16 cellular contexts compared by ENCODE assay signal in genomic region chr13:27637289-27637626, GRCh38. TPM values are rescaled to one million over a fixed set of nuclear protein-coding genes. Genes with fewer than 3 reads are reported as not detected.
DNase-seq lines count a peak whose midpoint lies in the region; ATAC-seq and TF ChIP-seq lines count a peak whose summit lies in the region.
"Had no signal": no experiment of that assay in that cellular context is flagged by ENCODE, and none has a peak within 500 bp of the region (broad histone marks: within the 10 kb centered on the region; RNA-seq: fewer than 3 reads in every experiment).

No MANE protein-coding gene starts in this region.

- H3K4me2 ChIP-seq in neural progenitor cell, result no peak overlapping the region
- H3K4me2 ChIP-seq: PC-9 had no signal

- H3K36me3 Mint-ChIP-seq in activated CD4-positive, alpha-beta T cell treated with anti-CD3 and anti-CD28 coated beads, Interleukin-2, amount 10 ng/mL, durations not matched to agents 24 days and 14 days (ENCODE audit: low read depth), result peaks cover 19% of the 10 kb centered on the region
- H3K36me3 Mint-ChIP-seq in activated CD4-positive, alpha-beta T cell treated with anti-CD3 and anti-CD28 coated beads, Interleukin-2, amount 10 ng/mL, durations not matched to agents 7 days and 5 days (ENCODE audit: low read depth), result peaks cover 21% of the 10 kb centered on the region
- peaks cover 5% of the 10 kb centered on the region for H3K36me3 Mint-ChIP-seq in neural progenitor cell

- CTCF ChIA-PET in activated CD4-positive, alpha-beta T cell treated with anti-CD3 and anti-CD28 coated beads, Interleukin-2, amount 10 ng/mL, durations not matched to agents 7 days and 5 days (lab: Charles Lee), result no interaction called here

- H3K79me2 ChIP-seq in neural progenitor cell (ENCODE audit: low read depth), result peaks cover 75% of the 10 kb centered on the region

- POLR2A ChIA-PET in activated CD4-positive, alpha-beta T cell treated with anti-CD3 and anti-CD28 coated beads, Interleukin-2, amount 10 ng/mL, durations not matched to agents 7 days and 5 days (lab: Charles Lee), result interaction anchor here (1.0 kb wide), 1 partner anchor 16 kb away, joined by 3 read pairs; no protein-coding TSS in a partner anchor

- no peak for ATAC-seq in GM21367 (IDR thresholded peaks at IDR 0.05; ENCODE audit: unreplicated experiment)

- H3K4me3 Mint-ChIP-seq in activated CD4-positive, alpha-beta T cell treated with anti-CD3 and anti-CD28 coated beads, Interleukin-2, amount 10 ng/mL, durations not matched to agents 24 days and 14 days, result no peak overlapping the region
- H3K4me3 Mint-ChIP-seq in activated CD4-positive, alpha-beta T cell treated with anti-CD3 and anti-CD28 coated beads, Interleukin-2, amount 10 ng/mL, durations not matched to agents 7 days and 5 days, result no peak overlapping the region
- H3K4me3 Mint-ChIP-seq in neural progenitor cell, result no peak overlapping the region

- no peaks in the 10 kb centered on the region for H3K27me3 Mint-ChIP-seq in activated CD4-positive, alpha-beta T cell treated with anti-CD3 and anti-CD28 coated beads, Interleukin-2, amount 10 ng/mL, durations not matched to agents 24 days and 14 days
- no peaks in the 10 kb centered on the region for H3K27me3 Mint-ChIP-seq in activated CD4-positive, alpha-beta T cell treated with anti-CD3 and anti-CD28 coated beads, Interleukin-2, amount 10 ng/mL, durations not matched to agents 7 days and 5 days
- no peaks in the 10 kb centered on the region for H3K27me3 Mint-ChIP-seq in neural progenitor cell (ENCODE audit: insufficient read depth, low read depth)

- peak; percentile 47 for DNase-seq in activated CD4-positive, alpha-beta T cell treated with anti-CD3 and anti-CD28 coated beads, Interleukin-2, amount 10 ng/mL, durations not matched to agents 24 days and 14 days
- DNase-seq in activated CD4-positive, alpha-beta T cell treated with anti-CD3 and anti-CD28 coated beads, Interleukin-2, amount 10 ng/mL, durations not matched to agents 7 days and 5 days, result no peak
- DNase-seq in NCI-H69 (lab: John Stamatoyannopoulos, UW), result peak; percentile 29
- no peak for DNase-seq in esophagus muscularis mucosa (ENCODE audit: extremely low spot score)
- peak; percentile 18 for DNase-seq in neural progenitor cell (ENCODE audit: low spot score)
- no peak for DNase-seq in activated gamma-delta T cell (lab: John Stamatoyannopoulos, UW)
- DNase-seq in mesenteric fat pad (ENCODE audit: low spot score), result no peak
- DNase-seq: DMS53, HCEC 1CT, MV-4-11, NCI-H1436, NCI-H2227 treated with DMSO at 0.1 percent for 48 hours, NCI-H526, PC-9 had no signal

- H2AFZ ChIP-seq in neural progenitor cell (replicated peaks), result no peak overlapping the region
- H2AFZ ChIP-seq: PC-9 had no signal

- TF ChIP-seq POLR2A in esophagus muscularis mucosa (IDR thresholded peaks at IDR 0.05; ENCODE audit: low read depth), result no peak

- WGBS in esophagus muscularis mucosa, result 78% methylated on average over 1 of the region's 1 CpG

- H3K9ac ChIP-seq in neural progenitor cell, result no peak overlapping the region

- TF ChIP-seq EP300 in esophagus muscularis mucosa (IDR thresholded peaks at IDR 0.05), result no peak

- H3K4me3 ChIP-seq in esophagus muscularis mucosa (no peak overlapping the region), neural progenitor cell (no peak overlapping the region)
- H3K4me3 ChIP-seq: PC-9 had no signal

- intact Hi-C loops in activated CD4-positive, alpha-beta T cell treated with anti-CD3 and anti-CD28 coated beads, Interleukin-2, amount 10 ng/mL, durations not matched to agents 24 days and 14 days (cut with micrococcal nuclease), result no loop called here
- intact Hi-C loops in esophagus muscularis mucosa (cut with DNase I), result no loop called here

- no peak overlapping the region for H3K27ac Mint-ChIP-seq in activated CD4-positive, alpha-beta T cell treated with anti-CD3 and anti-CD28 coated beads, Interleukin-2, amount 10 ng/mL, durations not matched to agents 24 days and 14 days
- no peak overlapping the region for H3K27ac Mint-ChIP-seq in activated CD4-positive, alpha-beta T cell treated with anti-CD3 and anti-CD28 coated beads, Interleukin-2, amount 10 ng/mL, durations not matched to agents 7 days and 5 days
- no peak overlapping the region for H3K27ac Mint-ChIP-seq in neural progenitor cell

- H3K27ac ChIP-seq in esophagus muscularis mucosa (replicated peaks in 1 of 4) (peak overlapping the region; percentile 63 to 74 (median 68)), neural progenitor cell (no peak overlapping the region)
- H3K27ac ChIP-seq: C4-2B, PC-9 had no signal

- H3K9me3 ChIP-seq in esophagus muscularis mucosa (no peaks in the 10 kb centered on the region), neural progenitor cell (ENCODE audit: low read depth) (no peaks in the 10 kb centered on the region)

- no peaks in the 10 kb centered on the region for H3K9me3 Mint-ChIP-seq in activated CD4-positive, alpha-beta T cell treated with anti-CD3 and anti-CD28 coated beads, Interleukin-2, amount 10 ng/mL, durations not matched to agents 24 days and 14 days
- H3K9me3 Mint-ChIP-seq in activated CD4-positive, alpha-beta T cell treated with anti-CD3 and anti-CD28 coated beads, Interleukin-2, amount 10 ng/mL, durations not matched to agents 7 days and 5 days, result no peaks in the 10 kb centered on the region
- no peaks in the 10 kb centered on the region for H3K9me3 Mint-ChIP-seq in neural progenitor cell

- TF ChIP-seq CTCF in esophagus muscularis mucosa (IDR thresholded peaks at IDR 0.05) (no peak), neural progenitor cell (IDR thresholded peaks at IDR 0.05) (no peak)

- peaks cover 14 to 81% (median 71%) of the 10 kb centered on the region in 4 donors for H3K4me1 ChIP-seq in esophagus muscularis mucosa
- peaks cover 23% of the 10 kb centered on the region for H3K4me1 ChIP-seq in neural progenitor cell

- H3K36me3 ChIP-seq in esophagus muscularis mucosa (no peaks in the 10 kb centered on the region), neural progenitor cell (no peaks in the 10 kb centered on the region)

- H3K27me3 ChIP-seq in esophagus muscularis mucosa (no peaks in the 10 kb centered on the region), neural progenitor cell (no peaks in the 10 kb centered on the region)

- H3F3A ChIP-seq in neural progenitor cell (ENCODE audit: low read depth), result no peaks in the 10 kb centered on the region

- peaks cover 77% of the 10 kb centered on the region for H4K20me1 ChIP-seq in neural progenitor cell (ENCODE audit: low read depth)

- H3K4me1 Mint-ChIP-seq in activated CD4-positive, alpha-beta T cell treated with anti-CD3 and anti-CD28 coated beads, Interleukin-2, amount 10 ng/mL, durations not matched to agents 24 days and 14 days, result peaks cover 24% of the 10 kb centered on the region
- H3K4me1 Mint-ChIP-seq in activated CD4-positive, alpha-beta T cell treated with anti-CD3 and anti-CD28 coated beads, Interleukin-2, amount 10 ng/mL, durations not matched to agents 7 days and 5 days, result peaks cover 29% of the 10 kb centered on the region
- peaks cover 9% of the 10 kb centered on the region for H3K4me1 Mint-ChIP-seq in neural progenitor cell

RNA-seq across cellular contexts. Expression of gene POLR1D, which starts 15.6 kb away (rescaled TPM):
- total RNA-seq in activated CD4-positive, alpha-beta T cell treated with anti-CD3 and anti-CD28 coated beads, Interleukin-2, amount 10 ng/mL, durations not matched to agents 24 days and 14 days, result 134 and 140 TPM in 2 replicates
- total RNA-seq in activated CD4-positive, alpha-beta T cell treated with anti-CD3 and anti-CD28 coated beads, Interleukin-2, amount 10 ng/mL, durations not matched to agents 7 days and 5 days, result 100 to 1,000 TPM; 142 to 169 TPM
- total RNA-seq in esophagus muscularis mucosa, result 100 to 1,000 TPM; 110 to 148 (median 124) TPM
- 106 and 120 TPM in 2 replicates for total RNA-seq in neural progenitor cell (ENCODE audit: low replicate concordance)
- total RNA-seq in mesenteric fat pad, result 63.0 TPM

RNA-seq across cellular contexts. Expression of gene LNX2, which starts 16.9 kb away (rescaled TPM):
- total RNA-seq in activated CD4-positive, alpha-beta T cell treated with anti-CD3 and anti-CD28 coated beads, Interleukin-2, amount 10 ng/mL, durations not matched to agents 24 days and 14 days, result 4.1 and 4.3 TPM in 2 replicates
- total RNA-seq in activated CD4-positive, alpha-beta T cell treated with anti-CD3 and anti-CD28 coated beads, Interleukin-2, amount 10 ng/mL, durations not matched to agents 7 days and 5 days, result 1 to 10 TPM; 7.6 to 9.5 TPM
- total RNA-seq in esophagus muscularis mucosa, result 10 to 100 TPM; 10.2 to 14.1 (median 12.8) TPM
- 12.5 and 15.1 TPM in 2 replicates for total RNA-seq in neural progenitor cell (ENCODE audit: low replicate concordance)
- 4.0 TPM for total RNA-seq in mesenteric fat pad

Comparison
In these comparisons a context has a peak if more than half of its experiments do, and no peak if none do; other contexts are left out.
1. DNase-seq: peak in activated CD4-positive, alpha-beta T cell treated with anti-CD3 and anti-CD28 coated beads, Interleukin-2, amount 10 ng/mL, durations not matched to agents 24 days and 14 days (single experiment), NCI-H69 (single experiment) and neural progenitor cell (single experiment); none in activated CD4-positive, alpha-beta T cell treated with anti-CD3 and anti-CD28 coated beads, Interleukin-2, amount 10 ng/mL, durations not matched to agents 7 days and 5 days (single experiment), esophagus muscularis mucosa (single experiment), activated gamma-delta T cell (single experiment) and mesenteric fat pad (single experiment).